ENCODE assay signal across 1 cellular context in genomic region chr5:178113141-178113787, GRCh38.
TF ChIP-seq lines count a peak whose summit lies in the region.

Gene N4BP3 (plus strand): TSS chr5:178113532. CDS start chr5:178119584, 6,052 bp downstream.

TF ChIP-seq in HEK293, 187 proteins besides CTCF, POLR2A, EP300 and RAD21 (continued from another document):
- TF ChIP-seq ZBTB26 (tag by site-specific recombination; optimal IDR thresholded peaks at IDR 0.05) (peak; percentile 74), ZBTB48 (tag by site-specific recombination; IDR thresholded peaks at IDR 0.05) (0 out of 2 replicates have a peak, but pooled peaks have one; percentile 43), ZFHX2 (tag by site-specific recombination; conservative IDR thresholded peaks at IDR 0.05) (peak; percentile 97), ZNF629 (tag by site-specific recombination; IDR thresholded peaks at IDR 0.05) (no peak), ZNF132 (tag by site-specific recombination; IDR thresholded peaks at IDR 0.05; ENCODE audit: borderline replicate concordance) (no peak), SP7 (tag by site-specific recombination; IDR thresholded peaks at IDR 0.05) (peak; percentile 19; the same call in 1 of the 2 replicates), ZNF223 (tag by site-specific recombination; IDR thresholded peaks at IDR 0.05) (no peak), KLF1 (tag by site-specific recombination; IDR thresholded peaks at IDR 0.05) (0 out of 2 replicates have a peak, but pooled peaks have one; percentile 7), ZSCAN18 (tag by site-specific recombination; IDR thresholded peaks at IDR 0.05) (no peak), GLIS1 (tag by site-specific recombination; IDR thresholded peaks at IDR 0.05) (no peak), KLF10 (tag by site-specific recombination; IDR thresholded peaks at IDR 0.05) (peak; percentile 96), SP2 (tag by site-specific recombination; IDR thresholded peaks at IDR 0.05) (peak; percentile 55), ZNF184 (tag by site-specific recombination; IDR thresholded peaks at IDR 0.05) (0 out of 2 replicates have a peak, but pooled peaks have one; percentile 50), ZNF677 (tag by site-specific recombination; IDR thresholded peaks at IDR 0.05) (peak; percentile 69), ZNF660 (tag by site-specific recombination; IDR thresholded peaks at IDR 0.05) (peak; percentile 91), OSR2 (tag by site-specific recombination; IDR thresholded peaks at IDR 0.05) (no peak), ZNF37A (tag by site-specific recombination; IDR thresholded peaks at IDR 0.05) (peak; percentile 37; the same call in 1 of the 2 replicates), ZNF324 (tag by site-specific recombination; IDR thresholded peaks at IDR 0.05) (no peak), ZBTB44 (tag by site-specific recombination; IDR thresholded peaks at IDR 0.05) (peak; percentile 57; the same call in 1 of the 2 replicates)
- TF ChIP-seq, protein P1, sequence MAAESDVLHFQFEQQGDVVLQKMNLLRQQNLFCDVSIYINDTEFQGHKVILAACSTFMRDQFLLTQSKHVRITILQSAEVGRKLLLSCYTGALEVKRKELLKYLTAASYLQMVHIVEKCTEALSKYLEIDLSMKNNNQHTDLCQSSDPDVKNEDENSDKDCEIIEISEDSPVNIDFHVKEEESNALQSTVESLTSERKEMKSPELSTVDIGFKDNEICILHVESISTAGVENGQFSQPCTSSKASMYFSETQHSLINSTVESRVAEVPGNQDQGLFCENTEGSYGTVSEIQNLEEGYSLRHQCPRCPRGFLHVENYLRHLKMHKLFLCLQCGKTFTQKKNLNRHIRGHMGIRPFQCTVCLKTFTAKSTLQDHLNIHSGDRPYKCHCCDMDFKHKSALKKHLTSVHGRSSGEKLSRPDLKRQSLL (tag by site-specific recombination; IDR thresholded peaks at IDR 0.05), result peak; percentile 99
- TF ChIP-seq, protein P2, sequence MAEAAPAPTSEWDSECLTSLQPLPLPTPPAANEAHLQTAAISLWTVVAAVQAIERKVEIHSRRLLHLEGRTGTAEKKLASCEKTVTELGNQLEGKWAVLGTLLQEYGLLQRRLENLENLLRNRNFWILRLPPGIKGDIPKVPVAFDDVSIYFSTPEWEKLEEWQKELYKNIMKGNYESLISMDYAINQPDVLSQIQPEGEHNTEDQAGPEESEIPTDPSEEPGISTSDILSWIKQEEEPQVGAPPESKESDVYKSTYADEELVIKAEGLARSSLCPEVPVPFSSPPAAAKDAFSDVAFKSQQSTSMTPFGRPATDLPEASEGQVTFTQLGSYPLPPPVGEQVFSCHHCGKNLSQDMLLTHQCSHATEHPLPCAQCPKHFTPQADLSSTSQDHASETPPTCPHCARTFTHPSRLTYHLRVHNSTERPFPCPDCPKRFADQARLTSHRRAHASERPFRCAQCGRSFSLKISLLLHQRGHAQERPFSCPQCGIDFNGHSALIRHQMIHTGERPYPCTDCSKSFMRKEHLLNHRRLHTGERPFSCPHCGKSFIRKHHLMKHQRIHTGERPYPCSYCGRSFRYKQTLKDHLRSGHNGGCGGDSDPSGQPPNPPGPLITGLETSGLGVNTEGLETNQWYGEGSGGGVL (tag by site-specific recombination; IDR thresholded peaks at IDR 0.05), result peak; percentile 52
- TF ChIP-seq, protein P3, sequence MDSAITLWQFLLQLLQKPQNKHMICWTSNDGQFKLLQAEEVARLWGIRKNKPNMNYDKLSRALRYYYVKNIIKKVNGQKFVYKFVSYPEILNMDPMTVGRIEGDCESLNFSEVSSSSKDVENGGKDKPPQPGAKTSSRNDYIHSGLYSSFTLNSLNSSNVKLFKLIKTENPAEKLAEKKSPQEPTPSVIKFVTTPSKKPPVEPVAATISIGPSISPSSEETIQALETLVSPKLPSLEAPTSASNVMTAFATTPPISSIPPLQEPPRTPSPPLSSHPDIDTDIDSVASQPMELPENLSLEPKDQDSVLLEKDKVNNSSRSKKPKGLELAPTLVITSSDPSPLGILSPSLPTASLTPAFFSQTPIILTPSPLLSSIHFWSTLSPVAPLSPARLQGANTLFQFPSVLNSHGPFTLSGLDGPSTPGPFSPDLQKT (IDR thresholded peaks at IDR 0.05; ENCODE audit: borderline replicate concordance, low read depth, low read length), result peak; percentile 63; the same call in 1 of the 2 replicates
